In the genomic region with DNA sequence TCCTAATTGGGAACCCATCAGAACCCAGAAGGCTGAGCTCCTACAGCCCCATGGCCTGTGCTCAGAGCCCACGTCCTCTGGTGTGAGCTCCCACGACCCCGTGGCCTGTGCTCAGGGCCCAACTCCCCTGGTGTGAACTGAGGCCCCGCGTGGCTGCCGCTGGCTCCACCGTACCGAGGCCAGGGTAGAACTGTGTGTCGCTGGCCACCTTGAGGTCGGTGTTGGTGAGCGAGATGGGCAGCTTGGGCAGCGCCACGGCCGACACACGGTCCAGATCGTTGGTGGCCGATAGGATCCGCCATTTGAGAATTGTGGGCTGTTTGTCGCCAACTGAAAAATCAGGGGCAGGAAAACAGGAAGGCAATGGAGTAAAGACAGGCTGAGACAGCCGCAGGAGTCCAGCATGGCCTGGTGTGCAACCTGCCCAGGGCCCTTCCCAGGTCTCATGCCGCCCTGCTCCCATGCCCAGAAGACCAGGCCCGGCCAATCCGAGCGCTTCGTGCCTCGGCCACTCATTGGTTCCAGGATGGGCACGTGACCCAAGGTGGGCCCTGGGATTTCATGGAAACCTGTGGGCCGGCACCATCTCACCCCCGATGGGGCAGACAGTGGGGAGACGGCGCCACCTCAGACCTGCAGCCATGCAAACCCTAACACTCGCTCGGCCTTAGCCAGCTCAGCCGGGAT, we compare ENCODE assay signal across 31 cellular contexts. TPM values are rescaled to one million over a fixed set of nuclear protein-coding genes. Genes with fewer than 3 reads are reported as not detected.
"Had no signal": no experiment of that assay in that cellular context is flagged by ENCODE, and none has a peak within 500 bp of the region (broad histone marks: within the 10 kb centered on the region; RNA-seq: fewer than 3 reads in every experiment).

No MANE protein-coding gene starts in this region.

- H3K4me3 Mint-ChIP-seq: activated CD4-positive, alpha-beta memory T cell treated with anti-CD3 and anti-CD28 coated beads, Interleukin-2, amount 10 ng/mL, durations not matched to agents 7 days and 5 days; activated CD4-positive, alpha-beta T cell treated with anti-CD3 and anti-CD28 coated beads, Interleukin-2, amount 10 ng/mL, durations not matched to agents 7 days and 5 days; activated naive CD4-positive, alpha-beta T cell treated with anti-CD3 and anti-CD28 coated beads, Interleukin-2, amount 10 ng/mL, durations not matched to agents 7 days and 5 days; activated naive CD8-positive, alpha-beta T cell treated with anti-CD3 and anti-CD28 coated beads, Interleukin-2, amount 10 ng/mL, durations not matched to agents 7 days and 5 days; activated T-cell treated with anti-CD3 and anti-CD28 coated beads, Interleukin-2, amount 50 U/mL, for 24 hours; activated T-cell treated with anti-CD3 and anti-CD28 coated beads, Interleukin-2, amount 50 U/mL, for 72 hours; brain had no signal

- H3K9me3 ChIP-seq: ascending aorta, breast epithelium, colonic mucosa, esophagus muscularis mucosa, gastrocnemius medialis, heart left ventricle had no signal

- H3K4me1 ChIP-seq: ascending aorta, breast epithelium, colonic mucosa, esophagus muscularis mucosa, gastrocnemius medialis, heart left ventricle had no signal

- H3K27ac Mint-ChIP-seq: activated CD4-positive, alpha-beta memory T cell treated with anti-CD3 and anti-CD28 coated beads, Interleukin-2, amount 10 ng/mL, durations not matched to agents 7 days and 5 days; activated CD4-positive, alpha-beta T cell treated with anti-CD3 and anti-CD28 coated beads, Interleukin-2, amount 10 ng/mL, durations not matched to agents 7 days and 5 days; activated naive CD4-positive, alpha-beta T cell treated with anti-CD3 and anti-CD28 coated beads, Interleukin-2, amount 10 ng/mL, durations not matched to agents 7 days and 5 days; activated naive CD8-positive, alpha-beta T cell treated with anti-CD3 and anti-CD28 coated beads, Interleukin-2, amount 10 ng/mL, durations not matched to agents 7 days and 5 days; activated T-cell treated with anti-CD3 and anti-CD28 coated beads, Interleukin-2, amount 50 U/mL, for 24 hours; activated T-cell treated with anti-CD3 and anti-CD28 coated beads, Interleukin-2, amount 50 U/mL, for 72 hours; brain had no signal

- H3K4me1 Mint-ChIP-seq: activated CD4-positive, alpha-beta memory T cell treated with anti-CD3 and anti-CD28 coated beads, Interleukin-2, amount 10 ng/mL, durations not matched to agents 7 days and 5 days; activated naive CD4-positive, alpha-beta T cell treated with anti-CD3 and anti-CD28 coated beads, Interleukin-2, amount 10 ng/mL, durations not matched to agents 7 days and 5 days; activated naive CD8-positive, alpha-beta T cell treated with anti-CD3 and anti-CD28 coated beads, Interleukin-2, amount 10 ng/mL, durations not matched to agents 7 days and 5 days; brain had no signal

- H3K36me3 Mint-ChIP-seq: activated naive CD4-positive, alpha-beta T cell treated with anti-CD3 and anti-CD28 coated beads, Interleukin-2, amount 50 U/mL, for 72 hours had no signal

- H3K4me3 ChIP-seq: ascending aorta, breast epithelium, cardiac muscle cell, colonic mucosa, esophagus muscularis mucosa, gastrocnemius medialis, heart left ventricle had no signal

- H3K27me3 Mint-ChIP-seq: activated CD4-positive, alpha-beta memory T cell treated with anti-CD3 and anti-CD28 coated beads, Interleukin-2, amount 10 ng/mL, durations not matched to agents 7 days and 5 days; activated CD4-positive, alpha-beta T cell treated with anti-CD3 and anti-CD28 coated beads, Interleukin-2, amount 10 ng/mL, durations not matched to agents 7 days and 5 days; activated naive CD4-positive, alpha-beta T cell treated with anti-CD3 and anti-CD28 coated beads, Interleukin-2, amount 10 ng/mL, durations not matched to agents 7 days and 5 days; activated naive CD8-positive, alpha-beta T cell treated with anti-CD3 and anti-CD28 coated beads, Interleukin-2, amount 10 ng/mL, durations not matched to agents 7 days and 5 days; activated T-cell treated with anti-CD3 and anti-CD28 coated beads, Interleukin-2, amount 50 U/mL, for 24 hours; brain had no signal

- H3K36me3 ChIP-seq: breast epithelium had no signal

- ATAC-seq: activated naive CD4-positive, alpha-beta T cell treated with anti-CD3 and anti-CD28 coated beads, Interleukin-2, amount 50 U/mL, for 72 hours; activated T-cell treated with anti-CD3 and anti-CD28 coated beads, Interleukin-2, amount 50 U/mL, for 72 hours; foreskin keratinocyte; gastrocnemius medialis; heart left ventricle had no signal

- H3K27me3 ChIP-seq: ascending aorta, breast epithelium, cardiac muscle cell, colonic mucosa, esophagus muscularis mucosa, foreskin keratinocyte, gastrocnemius medialis, heart left ventricle had no signal

- H3K9me3 Mint-ChIP-seq: activated CD4-positive, alpha-beta memory T cell treated with anti-CD3 and anti-CD28 coated beads, Interleukin-2, amount 10 ng/mL, durations not matched to agents 7 days and 5 days; activated CD4-positive, alpha-beta T cell treated with anti-CD3 and anti-CD28 coated beads, Interleukin-2, amount 10 ng/mL, durations not matched to agents 7 days and 5 days; activated naive CD4-positive, alpha-beta T cell treated with anti-CD3 and anti-CD28 coated beads, Interleukin-2, amount 10 ng/mL, durations not matched to agents 7 days and 5 days; activated naive CD4-positive, alpha-beta T cell treated with anti-CD3 and anti-CD28 coated beads, Interleukin-2, amount 50 U/mL, for 72 hours; activated naive CD8-positive, alpha-beta T cell treated with anti-CD3 and anti-CD28 coated beads, Interleukin-2, amount 10 ng/mL, durations not matched to agents 7 days and 5 days; activated T-cell treated with anti-CD3 and anti-CD28 coated beads, Interleukin-2, amount 50 U/mL, for 24 hours; activated T-cell treated with anti-CD3 and anti-CD28 coated beads, Interleukin-2, amount 50 U/mL, for 72 hours; brain had no signal

- H3K27ac ChIP-seq: ascending aorta, breast epithelium, cardiac muscle cell, colonic mucosa, esophagus muscularis mucosa, foreskin keratinocyte, gastrocnemius medialis, heart left ventricle had no signal

- DNase-seq: activated CD4-positive, alpha-beta memory T cell treated with anti-CD3 and anti-CD28 coated beads, Interleukin-2, amount 10 ng/mL, durations not matched to agents 7 days and 5 days; activated CD4-positive, alpha-beta T cell treated with anti-CD3 and anti-CD28 coated beads for 1 hour; activated CD4-positive, alpha-beta T cell treated with anti-CD3 and anti-CD28 coated beads for 4 hours; activated CD4-positive, alpha-beta T cell treated with anti-CD3 and anti-CD28 coated beads, Interleukin-2, amount 10 ng/mL, durations not matched to agents 7 days and 5 days; activated CD4-positive, alpha-beta T cell treated with anti-CD3 and anti-CD28 coated beads, Interleukin-2, amount 50 U/mL, for 4 hours; activated CD8-positive, alpha-beta memory T cell treated with anti-CD3 and anti-CD28 coated beads, Interleukin-2, amount 50 U/mL, for 48 hours; activated gamma-delta T cell; activated naive CD4-positive, alpha-beta T cell; activated naive CD4-positive, alpha-beta T cell treated with anti-CD3 and anti-CD28 coated beads, Interleukin-2, amount 10 ng/mL, durations not matched to agents 7 days and 5 days; activated naive CD8-positive, alpha-beta T cell treated with anti-CD3 and anti-CD28 coated beads, Interleukin-2, amount 10 ng/mL, durations not matched to agents 7 days and 5 days; activated T-cell treated with anti-CD3 and anti-CD28 coated beads for 4 hours; activated T-cell treated with anti-CD3 and anti-CD28 coated beads, Interleukin-2, amount 50 U/mL, for 24 hours; activated T-cell treated with anti-CD3 and anti-CD28 coated beads, Interleukin-2, amount 50 U/mL, for 72 hours; central memory CD4-positive, alpha-beta T cell; cerebellar nuclear complex; colonic mucosa; effector CD8-positive, alpha-beta T cell; erythroblast; foreskin keratinocyte; gastrocnemius medialis; glutamatergic neuron; heart left ventricle; T-helper 2 cell had no signal

RNA-seq across cellular contexts. Expression of a gene that starts 11.8 kb away (rescaled TPM):
- total RNA-seq: activated CD4-positive, alpha-beta memory T cell treated with anti-CD3 and anti-CD28 coated beads, Interleukin-2, amount 10 ng/mL, durations not matched to agents 7 days and 5 days; activated CD4-positive, alpha-beta T cell treated with anti-CD3 and anti-CD28 coated beads, Interleukin-2, amount 10 ng/mL, durations not matched to agents 7 days and 5 days; activated naive CD4-positive, alpha-beta T cell treated with anti-CD3 and anti-CD28 coated beads, Interleukin-2, amount 50 U/mL, for 72 hours; activated naive CD8-positive, alpha-beta T cell treated with anti-CD3 and anti-CD28 coated beads, Interleukin-2, amount 10 ng/mL, durations not matched to agents 7 days and 5 days; activated T-cell treated with anti-CD3 and anti-CD28 coated beads, Interleukin-2, amount 50 U/mL, for 72 hours; ascending aorta; breast epithelium; cardiac muscle cell; colonic mucosa; dermis microvascular lymphatic vessel endothelial cell; esophagus muscularis mucosa; foreskin keratinocyte; gastrocnemius medialis; heart left ventricle; T-helper 1 cell treated with Interleukin-12 subunit alpha and Interleukin-12 subunit beta and Interleukin-4 antibody, amounts not matched to agents 30 ng/mL and 1 ng/mL, for 36 hours had no signal
- polyA plus RNA-seq: cardiac muscle cell, foreskin keratinocyte, heart left ventricle had no signal

RNA-seq across cellular contexts. Expression of a gene that starts 29.4 kb away (rescaled TPM):
- total RNA-seq: activated CD4-positive, alpha-beta memory T cell treated with anti-CD3 and anti-CD28 coated beads, Interleukin-2, amount 10 ng/mL, durations not matched to agents 7 days and 5 days; activated CD4-positive, alpha-beta T cell treated with anti-CD3 and anti-CD28 coated beads, Interleukin-2, amount 10 ng/mL, durations not matched to agents 7 days and 5 days; activated naive CD4-positive, alpha-beta T cell treated with anti-CD3 and anti-CD28 coated beads, Interleukin-2, amount 50 U/mL, for 72 hours; activated naive CD8-positive, alpha-beta T cell treated with anti-CD3 and anti-CD28 coated beads, Interleukin-2, amount 10 ng/mL, durations not matched to agents 7 days and 5 days; activated T-cell treated with anti-CD3 and anti-CD28 coated beads, Interleukin-2, amount 50 U/mL, for 72 hours; ascending aorta; cardiac muscle cell; colonic mucosa; dermis microvascular lymphatic vessel endothelial cell; foreskin keratinocyte; T-helper 1 cell treated with Interleukin-12 subunit alpha and Interleukin-12 subunit beta and Interleukin-4 antibody, amounts not matched to agents 30 ng/mL and 1 ng/mL, for 36 hours had no signal
- polyA plus RNA-seq: cardiac muscle cell, foreskin keratinocyte had no signal
